ENCODE assay signal across 8 cellular contexts in genomic region chr1:2587071-2587859, GRCh38. TPM values are rescaled to one million over a fixed set of nuclear protein-coding genes. Genes with fewer than 3 reads are reported as not detected.
A peak's percentile ranks its signal among the peaks of the same experiment; 100 is the strongest.
DNase-seq lines count a peak whose midpoint lies in the region; ATAC-seq and TF ChIP-seq lines count a peak whose summit lies in the region.

No MANE protein-coding gene starts in this region.

- H3K9me3 Mint-ChIP-seq in naive thymus-derived CD8-positive, alpha-beta T cell = no peaks in the 10 kb centered on the region

- POLR2A ChIA-PET in naive thymus-derived CD8-positive, alpha-beta T cell (lab: Charles Lee) = interaction anchor here (0.8 to 13.6 kb wide), 10 partner anchors 10 to 172 kb away, joined by 3 to 408 read pairs (median 44); partner anchors contain the start of genes PANK4, PEX10 and TNFRSF14

- peaks cover 0 to 11% (median 3%) of the 10 kb centered on the region in 3 donors for H3K36me3 Mint-ChIP-seq in naive thymus-derived CD8-positive, alpha-beta T cell

- H3K27ac ChIP-seq in SJSA1 (no peak overlapping the region), ectodermal cell (ENCODE audit: insufficient read depth, low read depth, low read length, poor library complexity, severe bottlenecking) (no peak overlapping the region)

- H3K27me3 Mint-ChIP-seq in naive thymus-derived CD8-positive, alpha-beta T cell = no peaks in the 10 kb centered on the region

- ATAC-seq in GM21360 (IDR thresholded peaks at IDR 0.05; ENCODE audit: unreplicated experiment) = peak; percentile 1
- peak in 1 of 2 donors; percentile 0 for ATAC-seq in naive thymus-derived CD8-positive, alpha-beta T cell
- ATAC-seq in HG02885 (IDR thresholded peaks at IDR 0.05; ENCODE audit: poor library complexity, unreplicated experiment) = no peak

- H3K27ac Mint-ChIP-seq in naive thymus-derived CD8-positive, alpha-beta T cell = peak overlapping the region in 9 of 10 donors; percentile 20 to 89 (median 56)

- peak overlapping the region; percentile 75 for H3K4me3 ChIP-seq in AG10803 (ENCODE audit: low read length)
- H3K4me3 ChIP-seq in SJSA1 = peak overlapping the region; percentile 74
- peak overlapping the region; percentile 81 for H3K4me3 ChIP-seq in ectodermal cell (ENCODE audit: insufficient read depth, low read depth, low read length)

- H3K4me1 Mint-ChIP-seq in naive thymus-derived CD8-positive, alpha-beta T cell = peaks cover 22 to 47% (median 37%) of the 10 kb centered on the region in 4 donors

- no peak for TF ChIP-seq CTCF in AG10803 (conservative IDR thresholded peaks at IDR 0.05; ENCODE audit: low read length)

- H3K4me1 ChIP-seq in SJSA1 (replicated peaks) = peaks cover 18% of the 10 kb centered on the region
- H3K4me1 ChIP-seq in ectodermal cell (ENCODE audit: control insufficient read depth, insufficient read depth, low read length) = no peaks in the 10 kb centered on the region

- peak; percentile 12 for DNase-seq in AG10803 (ENCODE audit: low read depth)
- DNase-seq in SJSA1 (ENCODE audit: low read depth in 1 of 2, low spot score in 2 of 2) = peak in 1 of 2 experiments; percentile 41
- DNase-seq in naive thymus-derived CD8-positive, alpha-beta T cell = peak in 5 of 10 donors; percentile 9 to 70 (median 33)
- no peak for DNase-seq in stimulated activated CD4-positive, alpha-beta T cell treated with anti-CD3 and anti-CD28 coated beads, Interleukin-12 subunit alpha, Interleukin-12 subunit beta, amount 100 ng/mL, for 4 hours
- DNase-seq in NK-92 (lab: John Stamatoyannopoulos, UW; ENCODE audit: unreplicated experiment) = no peak

- no peaks in the 10 kb centered on the region for H3K9me3 ChIP-seq in SJSA1 (replicated peaks)
- H3K9me3 ChIP-seq in ectodermal cell (ENCODE audit: control insufficient read depth, low read length) = no peaks in the 10 kb centered on the region

- WGBS in ectodermal cell, 2 experiments = 13 to 14% methylated on average over 52 of the region's 52 CpGs

- peak overlapping the region; percentile 65 to 91 (median 80) for H3K4me3 Mint-ChIP-seq in naive thymus-derived CD8-positive, alpha-beta T cell

- H3K27me3 ChIP-seq in SJSA1 (replicated peaks) = 0 out of 2 replicates have a peak, but pooled peaks cover 8% of the 10 kb centered on the region
- H3K27me3 ChIP-seq in ectodermal cell (ENCODE audit: control insufficient read depth, insufficient read depth, low read length, poor library complexity, severe bottlenecking) = no peaks in the 10 kb centered on the region

- no peaks in the 10 kb centered on the region for H3K36me3 ChIP-seq in SJSA1
- H3K36me3 ChIP-seq in ectodermal cell (ENCODE audit: control insufficient read depth, insufficient read depth, low read length) = peaks cover 6% of the 10 kb centered on the region

RNA-seq across cellular contexts. Expression of gene PRXL2B, which starts 0.7 kb away (rescaled TPM):
- total RNA-seq in SJSA1 (2014; rRNA removed; shearing (Covaris generic)) = 15.2 and 16.4 TPM in 2 replicates
- polyA plus RNA-seq in ectodermal cell (2013, experiment 1 of 4) = 45.0 TPM
- 46.1 TPM for polyA plus RNA-seq in ectodermal cell (2013, experiment 2 of 4)
- 31.7 TPM for polyA plus RNA-seq in ectodermal cell (2013, experiment 3 of 4)
- 36.7 TPM for polyA plus RNA-seq in ectodermal cell (2013, experiment 4 of 4)
- total RNA-seq in naive thymus-derived CD8-positive, alpha-beta T cell = 10 to 100 TPM; 39.6 to 45.4 TPM
- 10 to 100 TPM; 20.6 to 37.5 (median 27.4) TPM for polyA plus RNA-seq in naive thymus-derived CD8-positive, alpha-beta T cell

RNA-seq across cellular contexts. Expression of gene TNFRSF14, which starts 31.1 kb away (rescaled TPM):
- total RNA-seq in SJSA1 (2014; rRNA removed; shearing (Covaris generic)) = 8.1 and 22.2 TPM in 2 replicates
- 0.85 TPM for polyA plus RNA-seq in ectodermal cell (2013, experiment 1 of 4)
- 1.2 TPM for polyA plus RNA-seq in ectodermal cell (2013, experiment 2 of 4)
- 0.69 TPM for polyA plus RNA-seq in ectodermal cell (2013, experiment 3 of 4)
- 0.65 TPM for polyA plus RNA-seq in ectodermal cell (2013, experiment 4 of 4)
- total RNA-seq in naive thymus-derived CD8-positive, alpha-beta T cell = 100 to 1,000 TPM; 187 to 190 TPM
- polyA plus RNA-seq in naive thymus-derived CD8-positive, alpha-beta T cell = 10 to 100 TPM; 45.8 to 61.6 (median 48.9) TPM

RNA-seq across cellular contexts. Expression of gene MMEL1, which starts 45.6 kb away (rescaled TPM):
- not detected in 2 replicates for total RNA-seq in SJSA1 (2014; rRNA removed; shearing (Covaris generic))
- polyA plus RNA-seq in ectodermal cell (2013, experiment 1 of 4) = 1.3 TPM
- polyA plus RNA-seq in ectodermal cell (2013, experiment 2 of 4) = 0.34 TPM
- 1.2 TPM for polyA plus RNA-seq in ectodermal cell (2013, experiment 3 of 4)
- polyA plus RNA-seq in ectodermal cell (2013, experiment 4 of 4) = 1.5 TPM
- 1 to 10 TPM; 2.5 to 3.3 TPM for total RNA-seq in naive thymus-derived CD8-positive, alpha-beta T cell
- 10 to 100 TPM in 1 of 3 donors, 1 to 10 TPM in 2; 6.0 to 18.9 (median 9.6) TPM for polyA plus RNA-seq in naive thymus-derived CD8-positive, alpha-beta T cell

RNA-seq across cellular contexts. Expression of gene HES5, which starts 57.2 kb away (rescaled TPM):
- not detected in 2 replicates for total RNA-seq in SJSA1 (2014; rRNA removed; shearing (Covaris generic))
- 22.0 TPM for polyA plus RNA-seq in ectodermal cell (2013, experiment 1 of 4)
- polyA plus RNA-seq in ectodermal cell (2013, experiment 2 of 4) = 34.7 TPM
- polyA plus RNA-seq in ectodermal cell (2013, experiment 3 of 4) = 42.2 TPM
- polyA plus RNA-seq in ectodermal cell (2013, experiment 4 of 4) = 53.9 TPM
- under 1 TPM in 1 of 2 experiments, not detected in 1; 0.30 TPM for total RNA-seq in naive thymus-derived CD8-positive, alpha-beta T cell
- not detected for polyA plus RNA-seq in naive thymus-derived CD8-positive, alpha-beta T cell
